Comparison of ENCODE assay signal across 10 cellular contexts in genomic region chr19:45100797-45101196, GRCh38. TPM values are rescaled to one million over a fixed set of nuclear protein-coding genes. Genes with fewer than 3 reads are reported as not detected.
DNase-seq lines count a peak whose midpoint lies in the region; ATAC-seq and TF ChIP-seq lines count a peak whose summit lies in the region.
"Had no signal": no experiment of that assay in that cellular context is flagged by ENCODE, and none has a peak within 500 bp of the region (broad histone marks: within the 10 kb centered on the region; RNA-seq: fewer than 3 reads in every experiment).

No MANE protein-coding gene starts in this region.

- H3K4me1 ChIP-seq in GM23248 (ENCODE audit: insufficient read depth): peaks cover 15% of the 10 kb centered on the region

- peaks cover 7% of the 10 kb centered on the region; the same call in 1 of the 2 replicates for H3F3A ChIP-seq in GM23248 (ENCODE audit: insufficient read depth)

- no peak for TF ChIP-seq CTCF in neural crest cell (conservative IDR thresholded peaks at IDR 0.05)

- H3K4me2 ChIP-seq in GM23248 (ENCODE audit: unreplicated experiment): no peak overlapping the region

- no peak overlapping the region for H3K4me3 ChIP-seq in GM23248

- WGBS in GM23248 (ENCODE audit: low coverage in 1 of 2, low lambda C conversion rate in 2 of 2, missing lambda C conversion rate in 2 of 2), 2 experiments: 81 to 84% methylated on average over 9 of the region's 9 CpGs

- H2AFZ ChIP-seq in GM23248: no peak overlapping the region

- H3K9me3 Mint-ChIP-seq in central memory CD8-positive, alpha-beta T cell: no peaks in the 10 kb centered on the region
- no peaks in the 10 kb centered on the region for H3K9me3 Mint-ChIP-seq in neural crest cell
- no peaks in the 10 kb centered on the region for H3K9me3 Mint-ChIP-seq in activated CD4-positive, alpha-beta memory T cell treated with anti-CD3 and anti-CD28 coated beads for 36 hours
- H3K9me3 Mint-ChIP-seq: IgD-negative memory B cell had no signal

- no peak for ATAC-seq in central memory CD8-positive, alpha-beta T cell (replicated peaks; ENCODE audit: extremely low read depth, poor library complexity, severe bottlenecking)
- ATAC-seq: left cardiac atrium, right cardiac atrium had no signal

- peaks cover 100% of the 10 kb centered on the region for H3K79me2 ChIP-seq in GM23248 (ENCODE audit: insufficient read depth)

- DNase-seq in GM23248 (peak; percentile 32), neural crest cell (ENCODE audit: low read depth, low spot score) (no peak), T1000 (lab: John Stamatoyannopoulos, UW) (no peak), DMS 273 treated with DMSO at 0.1 percent for 48 hours (lab: John Stamatoyannopoulos, UW) (no peak)
- DNase-seq in central memory CD8-positive, alpha-beta T cell (ENCODE audit: low spot score in 2 of 2): no peak
- DNase-seq in activated CD4-positive, alpha-beta memory T cell treated with anti-CD3 and anti-CD28 coated beads for 36 hours: no peak
- DNase-seq: activated gamma-delta T cell, left cardiac atrium, right cardiac atrium had no signal

- H4K20me1 ChIP-seq in GM23248 (ENCODE audit: insufficient read depth): peaks cover 11% of the 10 kb centered on the region

- POLR2A ChIA-PET in activated CD4-positive, alpha-beta memory T cell treated with anti-CD3 and anti-CD28 coated beads for 36 hours (lab: Charles Lee): interaction anchor here (1.4 kb wide), 1 partner anchor 8 kb away, joined by 4 read pairs; the partner anchor contains the start of gene PPP1R37

- no peaks in the 10 kb centered on the region for H3K9me2 ChIP-seq in GM23248 (ENCODE audit: insufficient read depth)

- H3K36me3 Mint-ChIP-seq in central memory CD8-positive, alpha-beta T cell (ENCODE audit: insufficient read depth): peaks cover 2% of the 10 kb centered on the region
- H3K36me3 Mint-ChIP-seq in neural crest cell (ENCODE audit: low read depth): no peaks in the 10 kb centered on the region
- no peaks in the 10 kb centered on the region for H3K36me3 Mint-ChIP-seq in activated CD4-positive, alpha-beta memory T cell treated with anti-CD3 and anti-CD28 coated beads for 36 hours

- H3K9ac ChIP-seq in GM23248: no peak overlapping the region

- peaks cover 81% of the 10 kb centered on the region for H3K4me1 Mint-ChIP-seq in central memory CD8-positive, alpha-beta T cell
- H3K4me1 Mint-ChIP-seq in neural crest cell: peaks cover 61% of the 10 kb centered on the region
- H3K4me1 Mint-ChIP-seq in activated CD4-positive, alpha-beta memory T cell treated with anti-CD3 and anti-CD28 coated beads for 36 hours (ENCODE audit: low read depth): peaks cover 55% of the 10 kb centered on the region

- H3K27me3 ChIP-seq in GM23248 (replicated peaks; ENCODE audit: insufficient read depth): no peaks in the 10 kb centered on the region

- no peak overlapping the region for H3K27ac ChIP-seq in GM23248

- in situ Hi-C loops in GM23248 (cut with MboI): no loop called here

- H3K36me3 ChIP-seq in GM23248 (ENCODE audit: low read depth): no peaks in the 10 kb centered on the region

- H3K27me3 Mint-ChIP-seq in central memory CD8-positive, alpha-beta T cell: no peaks in the 10 kb centered on the region
- H3K27me3 Mint-ChIP-seq in neural crest cell (ENCODE audit: low read depth): no peaks in the 10 kb centered on the region
- H3K27me3 Mint-ChIP-seq in activated CD4-positive, alpha-beta memory T cell treated with anti-CD3 and anti-CD28 coated beads for 36 hours: no peaks in the 10 kb centered on the region
- H3K27me3 Mint-ChIP-seq: IgD-negative memory B cell had no signal

- intact Hi-C loops in activated CD4-positive, alpha-beta memory T cell treated with anti-CD3 and anti-CD28 coated beads for 36 hours (cut with micrococcal nuclease): no loop called here

- peak overlapping the region; percentile 56 for H3K27ac Mint-ChIP-seq in central memory CD8-positive, alpha-beta T cell (ENCODE audit: low read depth)
- H3K27ac Mint-ChIP-seq in neural crest cell (ENCODE audit: unreplicated experiment): no peak overlapping the region
- H3K27ac Mint-ChIP-seq in activated CD4-positive, alpha-beta memory T cell treated with anti-CD3 and anti-CD28 coated beads for 36 hours: no peak overlapping the region

- H3K9me3 ChIP-seq in GM23248 (ENCODE audit: low read depth): no peaks in the 10 kb centered on the region

- CTCF ChIA-PET in activated CD4-positive, alpha-beta memory T cell treated with anti-CD3 and anti-CD28 coated beads for 36 hours (lab: Charles Lee): no interaction called here

- H3K4me3 Mint-ChIP-seq in central memory CD8-positive, alpha-beta T cell: no peak overlapping the region
- H3K4me3 Mint-ChIP-seq in neural crest cell: peak overlapping the region; percentile 32
- no peak overlapping the region for H3K4me3 Mint-ChIP-seq in activated CD4-positive, alpha-beta memory T cell treated with anti-CD3 and anti-CD28 coated beads for 36 hours

RNA-seq across cellular contexts. Expression of gene PPP1R37, which starts 7.8 kb away (rescaled TPM):
- total RNA-seq in GM23248 (2014; rRNA removed; shearing (Covaris generic)): 39.2 and 43.8 TPM in 2 replicates
- polyA plus RNA-seq in GM23248 (2016; fragmentation: Nextera tagmentation; extraction: Ambion mirVana): 1.6 and 1.9 TPM in 2 replicates
- 35.8 and 38.6 TPM in 2 replicates for total RNA-seq in neural crest cell
- total RNA-seq in activated CD4-positive, alpha-beta memory T cell treated with anti-CD3 and anti-CD28 coated beads for 36 hours: 10 to 100 TPM; 12.7 to 13.1 TPM

RNA-seq across cellular contexts. Expression of gene GEMIN7, which starts 21.7 kb away (rescaled TPM):
- total RNA-seq in GM23248 (2014; rRNA removed; shearing (Covaris generic)): 22.5 and 25.3 TPM in 2 replicates
- polyA plus RNA-seq in GM23248 (2016; fragmentation: Nextera tagmentation; extraction: Ambion mirVana): 48.4 and 49.7 TPM in 2 replicates
- total RNA-seq in neural crest cell: 36.0 and 36.2 TPM in 2 replicates
- total RNA-seq in activated CD4-positive, alpha-beta memory T cell treated with anti-CD3 and anti-CD28 coated beads for 36 hours: 10 to 100 TPM; 29.8 to 30.1 TPM

RNA-seq across cellular contexts. Expression of gene ZNF296, which starts 24.5 kb away (rescaled TPM):
- total RNA-seq in GM23248 (2014; rRNA removed; shearing (Covaris generic)): 0.25 TPM in 1 of 2 replicates, not detected in the other
- 0.15 TPM in 1 of 2 replicates, not detected in the other for polyA plus RNA-seq in GM23248 (2016; fragmentation: Nextera tagmentation; extraction: Ambion mirVana)
- 0.73 and 1.2 TPM in 2 replicates for total RNA-seq in neural crest cell
- 1 to 10 TPM; 3.2 to 3.6 TPM for total RNA-seq in activated CD4-positive, alpha-beta memory T cell treated with anti-CD3 and anti-CD28 coated beads for 36 hours

RNA-seq across cellular contexts. Expression of gene NKPD1, which starts 60.0 kb away (rescaled TPM):
- total RNA-seq in GM23248 (2014; rRNA removed; shearing (Covaris generic)): 0.11 and 0.25 TPM in 2 replicates
- polyA plus RNA-seq in GM23248 (2016; fragmentation: Nextera tagmentation; extraction: Ambion mirVana): not detected in 2 replicates
- total RNA-seq in neural crest cell: 0.16 and 0.39 TPM in 2 replicates
- under 1 TPM; 0.10 to 0.22 TPM for total RNA-seq in activated CD4-positive, alpha-beta memory T cell treated with anti-CD3 and anti-CD28 coated beads for 36 hours
- polyA plus RNA-seq: IgD-negative memory B cell had no signal
